In the genomic region with DNA sequence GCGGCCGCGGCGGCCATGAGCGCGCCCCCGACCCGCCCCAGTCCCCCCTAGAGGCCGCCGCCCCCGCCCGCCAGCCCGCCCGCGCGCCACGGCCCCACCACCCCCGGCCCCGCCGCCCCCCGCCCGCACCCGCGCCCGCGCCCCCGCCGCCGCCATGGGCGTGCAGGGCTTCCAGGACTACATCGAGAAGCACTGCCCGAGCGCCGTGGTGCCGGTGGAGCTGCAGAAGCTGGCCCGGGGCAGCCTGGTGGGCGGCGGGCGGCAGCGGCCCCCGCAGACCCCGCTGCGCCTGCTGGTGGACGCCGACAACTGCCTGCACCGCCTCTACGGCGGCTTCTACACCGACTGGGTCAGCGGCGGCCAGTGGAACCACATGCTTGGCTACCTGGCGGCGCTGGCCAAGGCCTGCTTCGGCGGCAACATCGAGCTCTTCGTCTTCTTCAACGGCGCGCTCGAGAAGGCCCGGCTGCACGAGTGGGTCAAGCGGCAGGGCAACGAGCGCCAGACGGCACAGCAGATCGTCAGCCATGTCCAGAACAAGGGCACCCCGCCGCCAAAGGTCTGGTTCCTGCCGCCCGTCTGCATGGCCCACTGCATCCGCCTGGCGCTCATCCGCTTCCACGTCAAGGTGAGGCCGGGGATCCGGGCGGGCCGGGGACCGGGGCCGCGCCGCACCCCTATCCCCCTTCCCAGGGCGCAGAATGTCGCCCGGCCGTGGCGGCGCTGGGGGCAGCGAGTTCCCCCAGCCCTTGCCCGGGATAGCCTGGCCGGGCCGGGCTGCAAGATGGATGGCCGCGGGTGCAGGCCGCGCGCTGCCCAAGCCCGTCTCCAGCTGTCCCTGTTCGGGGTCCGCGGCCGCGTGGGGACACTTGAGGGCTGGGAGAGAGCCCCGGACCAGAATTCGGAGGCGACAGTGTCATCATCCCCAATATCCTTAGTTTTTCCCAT, we compare ENCODE assay signal across 8 cellular contexts. TPM values are rescaled to one million over a fixed set of nuclear protein-coding genes. Genes with fewer than 3 reads are reported as not detected.
DNase-seq lines count a peak whose midpoint lies in the region; ATAC-seq and TF ChIP-seq lines count a peak whose summit lies in the region.

No MANE protein-coding gene starts in this region.

- H3K36me3 ChIP-seq in ovary (no peaks in the 10 kb centered on the region), urinary bladder (ENCODE audit: insufficient read depth) (no peaks in the 10 kb centered on the region)

- H3K27me3 ChIP-seq in ovary: no peaks in the 10 kb centered on the region

- intact Hi-C loops in ovary (cut with DNase I): loop anchor here in 3 of 4 donors (2.0 to 10.0 kb wide), 6 partner anchors 63 to 357 kb away; partner anchors contain the start of genes CARD19 (in 1 of the 3) and NINJ1 (in 1 of the 3)

- no peak for ATAC-seq in HG03342 (IDR thresholded peaks at IDR 0.05; ENCODE audit: unreplicated experiment)

- H3K27me3 Mint-ChIP-seq in activated naive CD4-positive, alpha-beta T cell treated with anti-CD3 and anti-CD28 coated beads, Interleukin-2, amount 10 ng/mL, durations not matched to agents 7 days and 5 days: no peaks in the 10 kb centered on the region
- peaks cover 9% of the 10 kb centered on the region for H3K27me3 Mint-ChIP-seq in glutamatergic neuron (ENCODE audit: unreplicated experiment)

- TF ChIP-seq CTCF in HFF-Myc (IDR thresholded peaks at IDR 0.05; ENCODE audit: low read depth, low read length, missing control alignments) (no peak), glutamatergic neuron (IDR thresholded peaks at IDR 0.05; ENCODE audit: partially characterized antibody, unreplicated experiment) (peak; percentile 8), ovary (IDR thresholded peaks at IDR 0.05) (peak in 2 of 3 donors; percentile 11 to 46)

- peaks cover 46% of the 10 kb centered on the region for H3K36me3 Mint-ChIP-seq in activated naive CD4-positive, alpha-beta T cell treated with anti-CD3 and anti-CD28 coated beads, Interleukin-2, amount 10 ng/mL, durations not matched to agents 7 days and 5 days
- no peaks in the 10 kb centered on the region for H3K36me3 Mint-ChIP-seq in glutamatergic neuron (ENCODE audit: unreplicated experiment)

- WGBS in ovary, 3 donors: 1% methylated on average over 28 to 100 of the region's 108 CpGs
- WGBS in urinary bladder: under 1% methylated on average over 106 of the region's 108 CpGs

- CTCF ChIA-PET in activated naive CD4-positive, alpha-beta T cell treated with anti-CD3 and anti-CD28 coated beads, Interleukin-2, amount 10 ng/mL, durations not matched to agents 7 days and 5 days (lab: Charles Lee): interaction anchor here (2.5 kb wide), 1 partner anchor 115 kb away, joined by 12 read pairs; no protein-coding TSS in a partner anchor

- H3K27ac ChIP-seq in ovary: peak overlapping the region; percentile 71 to 86
- peak overlapping the region; percentile 93 for H3K27ac ChIP-seq in urinary bladder (ENCODE audit: low read depth)

- no peak for TF ChIP-seq POLR2A in ovary (IDR thresholded peaks at IDR 0.05)

- H3K9me3 ChIP-seq in ovary: no peaks in the 10 kb centered on the region

- DNase-seq in DMS 273 (lab: John Stamatoyannopoulos, UW; ENCODE audit: unreplicated experiment) (peak; percentile 62), HFF-Myc (ENCODE audit: extremely low read depth, low read depth) (no peak), RPMI8226 (peak; percentile 48), glutamatergic neuron (peak; percentile 70), ovary (peak; percentile 36 to 70 (median 55))
- peak; percentile 64 for DNase-seq in activated naive CD4-positive, alpha-beta T cell treated with anti-CD3 and anti-CD28 coated beads, Interleukin-2, amount 10 ng/mL, durations not matched to agents 7 days and 5 days

- H3K9me3 Mint-ChIP-seq in activated naive CD4-positive, alpha-beta T cell treated with anti-CD3 and anti-CD28 coated beads, Interleukin-2, amount 10 ng/mL, durations not matched to agents 7 days and 5 days: no peaks in the 10 kb centered on the region
- H3K9me3 Mint-ChIP-seq in glutamatergic neuron (ENCODE audit: unreplicated experiment): peaks cover 9% of the 10 kb centered on the region

- H3K4me3 ChIP-seq in HFF-Myc (replicated peaks; ENCODE audit: low read depth, low read length) (peak overlapping the region; percentile 89), ovary (peak overlapping the region; percentile 89), urinary bladder (ENCODE audit: low read depth, low read length) (peak overlapping the region; percentile 99)

- H3K4me1 Mint-ChIP-seq in activated naive CD4-positive, alpha-beta T cell treated with anti-CD3 and anti-CD28 coated beads, Interleukin-2, amount 10 ng/mL, durations not matched to agents 7 days and 5 days: peaks cover 55% of the 10 kb centered on the region
- peaks cover 6% of the 10 kb centered on the region for H3K4me1 Mint-ChIP-seq in glutamatergic neuron (ENCODE audit: low read depth, unreplicated experiment)

- peak overlapping the region; percentile 94 for H3K27ac Mint-ChIP-seq in activated naive CD4-positive, alpha-beta T cell treated with anti-CD3 and anti-CD28 coated beads, Interleukin-2, amount 10 ng/mL, durations not matched to agents 7 days and 5 days
- peak overlapping the region; percentile 95 for H3K27ac Mint-ChIP-seq in glutamatergic neuron (ENCODE audit: unreplicated experiment)

- H3K4me1 ChIP-seq in ovary (ENCODE audit: insufficient read depth) (peaks cover 8% of the 10 kb centered on the region), urinary bladder (ENCODE audit: insufficient read depth) (no peaks in the 10 kb centered on the region)

- TF ChIP-seq EP300 in ovary (IDR thresholded peaks at IDR 0.05): no peak

- H3K4me3 Mint-ChIP-seq in activated naive CD4-positive, alpha-beta T cell treated with anti-CD3 and anti-CD28 coated beads, Interleukin-2, amount 10 ng/mL, durations not matched to agents 7 days and 5 days: peak overlapping the region; percentile 94
- H3K4me3 Mint-ChIP-seq in glutamatergic neuron (ENCODE audit: unreplicated experiment): peak overlapping the region; percentile 99

RNA-seq across cellular contexts. Expression of gene FAM120A, which starts 0.6 kb away (rescaled TPM):
- total RNA-seq in glutamatergic neuron (ENCODE audit: unreplicated experiment) (32.3 TPM), ovary (100 to 1,000 TPM in 2 of 7 donors, 10 to 100 TPM in 5; 65.2 to 130 (median 84.0) TPM), urinary bladder (101 TPM)
- polyA plus RNA-seq in ovary (10 to 100 TPM; 37.9 to 74.3 TPM), urinary bladder (67.9 TPM)

RNA-seq across cellular contexts. Expression of gene FAM120AOS, which starts 1.3 kb away (rescaled TPM):
- total RNA-seq in glutamatergic neuron (ENCODE audit: unreplicated experiment): 24.2 TPM
- total RNA-seq in ovary: 10 to 100 TPM; 38.3 to 49.0 (median 40.3) TPM
- 10 to 100 TPM; 38.1 to 73.9 TPM for polyA plus RNA-seq in ovary
- total RNA-seq in urinary bladder: 41.1 TPM
- 49.2 TPM for polyA plus RNA-seq in urinary bladder
